In genomic region chr14:77303417-77304156, GRCh38 we compare ENCODE assay signal across 8 cellular contexts. TPM values are rescaled to one million over a fixed set of nuclear protein-coding genes. Genes with fewer than 3 reads are reported as not detected.
DNase-seq lines count a peak whose midpoint lies in the region; ATAC-seq and TF ChIP-seq lines count a peak whose summit lies in the region.

No MANE protein-coding gene starts in this region.

- H3K36me3 ChIP-seq in BJ (ENCODE audit: control insufficient read depth, insufficient read depth, low read length) (0 out of 2 replicates have a peak, but pooled peaks cover 1% of the 10 kb centered on the region), breast epithelium (no peaks in the 10 kb centered on the region)

- peak; percentile 41 for ATAC-seq in GM21576 (IDR thresholded peaks at IDR 0.05; ENCODE audit: unreplicated experiment)
- ATAC-seq in HG02763 (IDR thresholded peaks at IDR 0.05; ENCODE audit: unreplicated experiment) = no peak
- ATAC-seq in HG03280 (IDR thresholded peaks at IDR 0.05; ENCODE audit: unreplicated experiment) = no peak

- H3K27me3 ChIP-seq in BJ (ENCODE audit: control insufficient read depth, insufficient read depth, low read length) = no peaks in the 10 kb centered on the region
- no peaks in the 10 kb centered on the region for H3K27me3 ChIP-seq in breast epithelium

- peak; percentile 94 for DNase-seq in BJ (ENCODE audit: low read depth)
- DNase-seq in NCI-H82 treated with DMSO at 0.1 percent for 48 hours (lab: John Stamatoyannopoulos, UW; ENCODE audit: unreplicated experiment) = peak; percentile 88
- peak in 1 of 2 donors; percentile 58 for DNase-seq in breast epithelium (ENCODE audit: low spot score in 2 of 2)
- peak; percentile 62 for DNase-seq in midbrain (lab: John Stamatoyannopoulos, UW)
- DNase-seq in germinal center (ENCODE audit: low spot score) = no peak

- no peaks in the 10 kb centered on the region for H3K9me3 ChIP-seq in breast epithelium

- POLR2A ChIA-PET in BJ (lab: Charles Lee) = interaction anchor here (1.5 kb wide), 1 partner anchor 13 kb away, joined by 6 read pairs; no protein-coding TSS in a partner anchor

- H3K4me3 ChIP-seq in BJ (ENCODE audit: low read depth, low read length) (no peak overlapping the region), breast epithelium (no peak overlapping the region)

- intact Hi-C loops in breast epithelium (cut with DNase I; ENCODE audit: low total_unique reads) = no loop called here

- CTCF ChIA-PET in BJ (lab: Yijun Ruan, JAX) = interaction anchor here (0.8 to 12.7 kb wide), 4 partner anchors 10 to 656 kb away, joined by 3 to 426 read pairs (median 4); partner anchors contain the start of genes GSTZ1 and POMT2

- peak overlapping the region; percentile 86 to 88 for H3K27ac ChIP-seq in breast epithelium

- no peak for TF ChIP-seq POLR2A in breast epithelium (IDR thresholded peaks at IDR 0.05)

- TF ChIP-seq CTCF in BJ (IDR thresholded peaks at IDR 0.05; ENCODE audit: insufficient read depth, low read depth, low read length) (no peak), breast epithelium (IDR thresholded peaks at IDR 0.05) (no peak)

- peaks cover 0 to 9% of the 10 kb centered on the region in 2 donors for H3K4me1 ChIP-seq in breast epithelium

RNA-seq across cellular contexts. Expression of gene POMT2, which starts 17.1 kb away (rescaled TPM):
- 17.4 and 23.3 TPM in 2 replicates for polyA plus RNA-seq in BJ (2011; rRNA removed)
- polyA minus RNA-seq in BJ (2011; rRNA and poly(A)+ RNA removed) = 20.9 and 30.8 TPM in 2 replicates
- total RNA-seq in breast epithelium = 10 to 100 TPM; 16.8 to 30.3 (median 25.2) TPM

RNA-seq across cellular contexts. Expression of gene GSTZ1, which starts 17.2 kb away (rescaled TPM):
- polyA plus RNA-seq in BJ (2011; rRNA removed) = 18.9 and 31.5 TPM in 2 replicates
- polyA minus RNA-seq in BJ (2011; rRNA and poly(A)+ RNA removed) = 14.1 and 17.4 TPM in 2 replicates
- 10 to 100 TPM; 24.3 to 42.2 (median 32.6) TPM for total RNA-seq in breast epithelium

RNA-seq across cellular contexts. Expression of gene NGB, which starts 32.6 kb away (rescaled TPM):
- 0.05 TPM in 1 of 2 replicates, not detected in the other for polyA plus RNA-seq in BJ (2011; rRNA removed)
- polyA minus RNA-seq in BJ (2011; rRNA and poly(A)+ RNA removed) = not detected in 2 replicates
- not detected for total RNA-seq in breast epithelium
